In the genomic region with DNA sequence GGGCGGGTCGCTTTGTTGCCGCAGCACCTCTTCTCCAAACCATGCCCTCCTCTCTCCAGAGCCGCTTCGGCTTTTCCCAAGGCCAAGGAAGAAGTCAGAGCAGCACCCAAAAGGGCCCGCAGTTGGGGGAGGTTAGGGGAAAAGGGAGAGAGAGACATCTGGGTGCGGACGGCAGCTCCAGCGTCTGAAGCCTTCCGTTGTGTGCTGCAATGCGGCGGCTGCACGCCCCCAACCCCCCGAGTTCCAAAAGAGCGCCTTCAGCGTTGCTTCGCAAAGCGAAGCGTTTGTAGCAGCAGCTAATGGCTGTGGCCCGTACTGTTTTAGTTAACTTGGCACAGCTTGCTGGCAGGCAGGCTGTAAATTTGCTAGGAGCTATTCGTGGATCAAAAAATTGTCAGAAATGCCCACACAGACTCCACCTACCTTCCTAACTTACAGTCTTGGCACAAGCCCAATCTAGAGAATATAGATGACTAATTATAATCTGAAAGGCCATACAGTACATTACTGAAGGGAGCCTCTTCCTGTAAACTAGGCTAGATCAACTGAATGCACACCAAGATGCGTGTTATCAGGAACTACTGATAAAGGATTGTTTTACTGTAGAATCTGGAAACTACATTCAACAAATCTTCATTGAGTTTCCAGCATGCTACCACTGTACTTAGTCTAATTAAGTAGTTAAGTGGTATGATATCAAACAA, we compare ENCODE assay signal across 8 cellular contexts. TPM values are rescaled to one million over a fixed set of nuclear protein-coding genes. Genes with fewer than 3 reads are reported as not detected.
DNase-seq lines count a peak whose midpoint lies in the region; ATAC-seq, FAIRE-seq and TF ChIP-seq lines count a peak whose summit lies in the region.

No MANE protein-coding gene starts in this region.

- no peaks in the 10 kb centered on the region for H3K9me3 Mint-ChIP-seq in naive B cell
- no peaks in the 10 kb centered on the region for H3K9me3 Mint-ChIP-seq in stimulated activated naive CD8-positive, alpha-beta T cell treated with anti-CD3 and anti-CD28 coated beads, Interleukin-15, Interleukin-2, amounts not matched to agents 100 ng/mL and 50 ng/mL, for 24 hours

- no peaks in the 10 kb centered on the region for H3K9me3 ChIP-seq in OCI-LY7 (ENCODE audit: low read length)

- H3K9me2 ChIP-seq in OCI-LY7 (ENCODE audit: insufficient read depth, low read length) = no peaks in the 10 kb centered on the region; the same call in 1 of the 2 replicates

- H3K4me1 ChIP-seq in OCI-LY7 (ENCODE audit: insufficient read depth, low read length, poor library complexity, severe bottlenecking) = peaks cover 31% of the 10 kb centered on the region

- peaks cover 0 to 12% (median 8%) of the 10 kb centered on the region in 3 donors for H3K27me3 Mint-ChIP-seq in naive B cell
- H3K27me3 Mint-ChIP-seq in stimulated activated naive CD8-positive, alpha-beta T cell treated with anti-CD3 and anti-CD28 coated beads, Interleukin-15, Interleukin-2, amounts not matched to agents 100 ng/mL and 50 ng/mL, for 24 hours = no peaks in the 10 kb centered on the region

- TSS peak; percentile 91 for BruUV-seq in OCI-LY7 (replicated peaks; lab: Mats Ljungman, UMichigan)

- intact Hi-C loops in OCI-LY7 (cut with micrococcal nuclease; ENCODE audit: unreplicated experiment) = loop anchor here (1.0 to 5.0 kb wide), 3 partner anchors 158 to 395 kb away; a partner anchor contains a TSS

- CTCF ChIA-PET in OCI-LY7 (lab: Charles Lee; ENCODE audit: unreplicated experiment) = interaction anchor here (0.6 to 1.7 kb wide), 3 partner anchors 46 to 260 kb away, joined by 3 to 7 read pairs (median 6); no protein-coding TSS in a partner anchor

- H3K4me3 ChIP-seq in OCI-LY7 (ENCODE audit: low read depth, low read length, poor library complexity, severe bottlenecking) = peak overlapping the region; percentile 84

- peak overlapping the region; percentile 97 to 100 (median 99) for H3K27ac Mint-ChIP-seq in naive B cell
- H3K27ac Mint-ChIP-seq in stimulated activated naive CD8-positive, alpha-beta T cell treated with anti-CD3 and anti-CD28 coated beads, Interleukin-15, Interleukin-2, amounts not matched to agents 100 ng/mL and 50 ng/mL, for 24 hours = peak overlapping the region; percentile 99

- H2AFZ ChIP-seq in OCI-LY7 (ENCODE audit: low read length) = peak overlapping the region; percentile 74; the same call in 1 of the 2 replicates

- H3K79me2 ChIP-seq in OCI-LY7 (ENCODE audit: insufficient read depth, low read depth, low read length) = peaks cover 33% of the 10 kb centered on the region

- DNase-seq in GM12892 (ENCODE audit: insufficient read length) = no peak
- peak; percentile 78 for DNase-seq in OCI-LY7 (ENCODE audit: low spot score)
- DNase-seq in activated T-helper 1 cell treated with Interleukin-2 at 50 U/mL for 16 hours (ENCODE audit: low read depth) = peak; percentile 21
- DNase-seq in fibroblast of gingiva (ENCODE audit: low read depth) = peak; percentile 53
- DNase-seq in naive B cell = peak; percentile 52

- no peak; the same call in 1 of the 2 replicates for TF ChIP-seq CTCF in OCI-LY7 (conservative IDR thresholded peaks at IDR 0.05; ENCODE audit: low read length)

- peaks cover 4% of the 10 kb centered on the region; the same call in 1 of the 2 replicates for H3K36me3 ChIP-seq in OCI-LY7 (ENCODE audit: insufficient read depth, low read length)

- peaks cover 19% of the 10 kb centered on the region for H4K20me1 ChIP-seq in OCI-LY7 (ENCODE audit: insufficient read depth, low read length)

- H3K27ac ChIP-seq in OCI-LY7 (ENCODE audit: low read depth, low read length, poor library complexity, severe bottlenecking) = peak overlapping the region; percentile 91

- POLR2A ChIA-PET in OCI-LY7 (lab: Charles Lee) = interaction anchor here (0.6 to 2.7 kb wide), 10 partner anchors 8 to 380 kb away, joined by 3 to 10 read pairs (median 4); no protein-coding TSS in a partner anchor

- H3K4me2 ChIP-seq in OCI-LY7 (ENCODE audit: low read length) = peak overlapping the region; percentile 95

- peak; percentile 67; the same call in 1 of the 2 replicates for TF ChIP-seq POLR2A in GM12892 (IDR thresholded peaks at IDR 0.05; ENCODE audit: low read depth, low read length)

- peak; percentile 76 for FAIRE-seq in GM12892 (lab: Jason Lieb, UNC)

- H3K36me3 Mint-ChIP-seq in naive B cell = no peaks in the 10 kb centered on the region
- peaks cover 10% of the 10 kb centered on the region for H3K36me3 Mint-ChIP-seq in stimulated activated naive CD8-positive, alpha-beta T cell treated with anti-CD3 and anti-CD28 coated beads, Interleukin-15, Interleukin-2, amounts not matched to agents 100 ng/mL and 50 ng/mL, for 24 hours (ENCODE audit: low read depth)

- ATAC-seq in HG03439 (IDR thresholded peaks at IDR 0.05; ENCODE audit: unreplicated experiment) (peak; percentile 7), naive B cell (ENCODE audit: low read depth in 2 of 2) (peak; percentile 2 to 3), HG02870 (IDR thresholded peaks at IDR 0.05; ENCODE audit: unreplicated experiment) (no peak)

- H3K4me3 Mint-ChIP-seq in naive B cell = peak overlapping the region; percentile 84 to 100 (median 94)
- peak overlapping the region; percentile 88 for H3K4me3 Mint-ChIP-seq in stimulated activated naive CD8-positive, alpha-beta T cell treated with anti-CD3 and anti-CD28 coated beads, Interleukin-15, Interleukin-2, amounts not matched to agents 100 ng/mL and 50 ng/mL, for 24 hours

- H3K4me1 Mint-ChIP-seq in naive B cell = peaks cover 42 to 46% (median 44%) of the 10 kb centered on the region in 3 donors
- peaks cover 50% of the 10 kb centered on the region for H3K4me1 Mint-ChIP-seq in stimulated activated naive CD8-positive, alpha-beta T cell treated with anti-CD3 and anti-CD28 coated beads, Interleukin-15, Interleukin-2, amounts not matched to agents 100 ng/mL and 50 ng/mL, for 24 hours (ENCODE audit: low read depth)

RNA-seq across cellular contexts. Expression of a gene that starts 1.1 kb away (rescaled TPM):
- 10.0 TPM for polyA plus RNA-seq in GM12892 (2012; ENCODE audit: missing spikeins)
- 35.0 and 35.9 TPM in 2 replicates for total RNA-seq in OCI-LY7 (2014; rRNA removed; shearing (Covaris generic))
- total RNA-seq in OCI-LY7 (2022) = 34.5 and 40.8 TPM in 2 replicates
- 100 to 1,000 TPM in 1 of 6 donors, 10 to 100 TPM in 5; 29.8 to 112 (median 53.0) TPM for polyA plus RNA-seq in naive B cell (ENCODE audit: low read depth in 6 of 6)
